In the genomic region with DNA sequence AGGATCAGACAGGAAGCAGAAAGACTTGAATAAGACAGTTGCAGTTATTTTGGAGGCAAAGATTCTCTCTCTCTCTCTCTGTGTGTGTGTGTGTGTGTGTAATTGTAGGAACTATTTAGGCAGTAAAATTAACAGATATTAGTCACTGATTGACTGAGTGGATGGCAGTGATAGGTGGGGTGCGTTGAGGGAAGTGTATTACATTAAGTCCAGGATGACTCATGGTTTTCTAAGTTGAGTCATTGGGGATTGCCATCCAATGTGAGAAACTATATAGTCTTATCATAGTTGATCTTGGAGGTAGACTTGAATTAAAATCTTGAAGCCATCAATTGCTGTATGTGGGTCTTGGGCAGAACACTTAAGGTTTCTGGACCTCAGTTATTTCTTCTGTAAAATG, we compare ENCODE assay signal across 13 cellular contexts.
DNase-seq lines count a peak whose midpoint lies in the region; ATAC-seq and TF ChIP-seq lines count a peak whose summit lies in the region.
"Had no signal": no experiment of that assay in that cellular context is flagged by ENCODE, and none has a peak within 500 bp of the region (broad histone marks: within the 10 kb centered on the region; RNA-seq: fewer than 3 reads in every experiment).

No MANE protein-coding gene starts in this region.

- H3K79me2 ChIP-seq in H9 (ENCODE audit: insufficient read depth, low read length), result peaks cover 2% of the 10 kb centered on the region; the same call in 1 of the 2 replicates

- no peak overlapping the region for H2BK15ac ChIP-seq in H9 (ENCODE audit: low read depth, low read length)

- peaks cover 12% of the 10 kb centered on the region for H3K36me3 Mint-ChIP-seq in osteocyte (ENCODE audit: unreplicated experiment)
- H3K36me3 Mint-ChIP-seq in H9 (ENCODE audit: insufficient read depth in 1 of 3, low read depth in 3 of 3), result peaks cover 0 to 5% (median 3%) of the 10 kb centered on the region in 3 experiments; a peak in 3 of 7 replicates
- H3K36me3 Mint-ChIP-seq: CD4-positive, CD25-positive, alpha-beta regulatory T cell had no signal

- no peak overlapping the region for H3K56ac ChIP-seq in H9 (ENCODE audit: insufficient read length, low read depth, low read length)

- H3K4me1 ChIP-seq in H9 (ENCODE audit: insufficient read depth, low read length), result no peaks in the 10 kb centered on the region
- H3K4me1 ChIP-seq: adrenal gland, suprapubic skin had no signal

- no peak overlapping the region for H3T11ph ChIP-seq in H9 (ENCODE audit: low read length)

- H2BK20ac ChIP-seq in H9 (ENCODE audit: low read depth, low read length, poor library complexity, severe bottlenecking), result no peak overlapping the region

- no peak overlapping the region for H3K27ac ChIP-seq in H9 (ENCODE audit: insufficient read length, low read depth, low read length)
- H3K27ac ChIP-seq: adrenal gland, suprapubic skin had no signal

- DNase-seq in AG08396 (ENCODE audit: low spot score) (peak; percentile 18), epithelial cell of esophagus (ENCODE audit: low read depth) (peak; percentile 87), osteocyte (ENCODE audit: extremely low spot score, unreplicated experiment) (no peak), NCI-H524 treated with DMSO at 0.1 percent for 48 hours (lab: John Stamatoyannopoulos, UW) (no peak), SHP77 treated with DMSO at 0.1 percent for 48 hours (lab: John Stamatoyannopoulos, UW) (no peak), H9 (no peak)
- DNase-seq: activated CD4-positive, alpha-beta T cell treated with anti-CD3 and anti-CD28 coated beads for 48 hours; adrenal gland; CD4-positive, CD25-positive, alpha-beta regulatory T cell; NCI-H1092 had no signal

- no peak overlapping the region for H4K8ac ChIP-seq in H9 (replicated peaks; ENCODE audit: insufficient read length, low read depth, low read length)

- H2AK5ac ChIP-seq in H9 (ENCODE audit: insufficient read length, low read length), result no peak overlapping the region

- TF ChIP-seq CTCF in epithelial cell of esophagus (IDR thresholded peaks at IDR 0.05; ENCODE audit: insufficient read depth, low read depth, low read length, missing control alignments) (no peak), osteocyte (IDR thresholded peaks at IDR 0.05) (no peak), H9 (conservative IDR thresholded peaks at IDR 0.05) (no peak)

- no peaks in the 10 kb centered on the region for H3K27me3 Mint-ChIP-seq in osteocyte (ENCODE audit: unreplicated experiment)
- no peaks in the 10 kb centered on the region; the same call in 1 of the 2 replicates for H3K27me3 Mint-ChIP-seq in H9 (ENCODE audit: low read depth)
- H3K27me3 Mint-ChIP-seq: CD4-positive, CD25-positive, alpha-beta regulatory T cell had no signal

- H3K79me1 ChIP-seq in H9 (ENCODE audit: insufficient read depth, low read depth, low read length, poor library complexity, severe bottlenecking), result no peaks in the 10 kb centered on the region

- H3K4ac ChIP-seq in H9 (ENCODE audit: low read depth, low read length), result no peak overlapping the region

- H3K9me3 Mint-ChIP-seq in osteocyte (ENCODE audit: unreplicated experiment) (peaks cover 50% of the 10 kb centered on the region), H9 (peaks cover 72 to 77% of the 10 kb centered on the region in 2 experiments)

- ATAC-seq in GM19463 (IDR thresholded peaks at IDR 0.05; ENCODE audit: unreplicated experiment) (peak; percentile 82), HG03460 (IDR thresholded peaks at IDR 0.05; ENCODE audit: unreplicated experiment) (peak; percentile 89)

- H3K9me3 ChIP-seq in H9 (ENCODE audit: control insufficient read depth, low read depth, low read length), result peaks cover 36% of the 10 kb centered on the region
- H3K9me3 ChIP-seq: adrenal gland, suprapubic skin had no signal

- no peak overlapping the region for H3K4me2 ChIP-seq in H9 (ENCODE audit: insufficient read depth, insufficient read length, low read length)

- H3K9ac ChIP-seq in H9 (ENCODE audit: extremely low read depth, insufficient read length, low read length), result no peak overlapping the region

- H3K23me2 ChIP-seq in H9 (ENCODE audit: insufficient read length, low read depth, low read length, poor library complexity, severe bottlenecking), result no peaks in the 10 kb centered on the region

- H2BK5ac ChIP-seq in H9 (ENCODE audit: insufficient read length, low read length), result no peak overlapping the region

- H3K4me3 Mint-ChIP-seq in osteocyte (ENCODE audit: unreplicated experiment), result no peak overlapping the region
- H3K4me3 Mint-ChIP-seq in H9, result no peak overlapping the region
- H3K4me3 Mint-ChIP-seq: CD4-positive, CD25-positive, alpha-beta regulatory T cell had no signal

- no peak overlapping the region for H3K14ac ChIP-seq in H9 (ENCODE audit: insufficient read depth, low read length)

- WGBS in H9 (ENCODE audit: extremely low coverage, insufficient read length, low lambda C conversion rate), result no CpG with 5 or more reads among the region's 1 CpG

- H4K5ac ChIP-seq in H9 (ENCODE audit: insufficient read length, low read depth, low read length), result no peak overlapping the region

- H3K4me3 ChIP-seq in epithelial cell of esophagus (ENCODE audit: low read length), result no peak overlapping the region
- H3K4me3 ChIP-seq: adrenal gland, suprapubic skin had no signal

- H2BK12ac ChIP-seq in H9 (ENCODE audit: insufficient read length, low read depth, low read length), result no peak overlapping the region

- H3K18ac ChIP-seq in H9 (ENCODE audit: insufficient read length, low read depth, low read length), result no peak overlapping the region

- no peak overlapping the region for H3K23ac ChIP-seq in H9 (ENCODE audit: insufficient read length, low read depth, low read length)

- H4K91ac ChIP-seq in H9 (ENCODE audit: insufficient read length, low read depth, low read length), result no peak overlapping the region

- H3K4me1 Mint-ChIP-seq in osteocyte (ENCODE audit: unreplicated experiment), result peaks cover 12% of the 10 kb centered on the region
- H3K4me1 Mint-ChIP-seq in H9, result no peaks in the 10 kb centered on the region

- no peak overlapping the region for H2AFZ ChIP-seq in H9 (ENCODE audit: low read length)

- H3K27ac Mint-ChIP-seq in osteocyte (ENCODE audit: unreplicated experiment), result no peak overlapping the region
- H3K27ac Mint-ChIP-seq in H9, result no peak overlapping the region
- H3K27ac Mint-ChIP-seq: CD4-positive, CD25-positive, alpha-beta regulatory T cell had no signal

- no peaks in the 10 kb centered on the region for H4K20me1 ChIP-seq in H9 (ENCODE audit: control insufficient read depth, insufficient read depth, insufficient read length)

- H2BK120ac ChIP-seq in H9 (ENCODE audit: low read depth, low read length, poor library complexity, severe bottlenecking), result no peak overlapping the region

- no peaks in the 10 kb centered on the region for H3K27me3 ChIP-seq in H9 (ENCODE audit: insufficient read depth, low read length)
- H3K27me3 ChIP-seq: adrenal gland, suprapubic skin had no signal

Comparison
In these comparisons a context has a peak if more than half of its experiments do, and no peak if none do; other contexts are left out.
1. DNase-seq: peak in AG08396 (single experiment) and epithelial cell of esophagus (single experiment); none in osteocyte (single experiment), NCI-H524 treated with DMSO at 0.1 percent for 48 hours (single experiment), SHP77 treated with DMSO at 0.1 percent for 48 hours (single experiment) and H9 (single experiment).